9 cellular contexts compared by ENCODE assay signal in the genomic region with DNA sequence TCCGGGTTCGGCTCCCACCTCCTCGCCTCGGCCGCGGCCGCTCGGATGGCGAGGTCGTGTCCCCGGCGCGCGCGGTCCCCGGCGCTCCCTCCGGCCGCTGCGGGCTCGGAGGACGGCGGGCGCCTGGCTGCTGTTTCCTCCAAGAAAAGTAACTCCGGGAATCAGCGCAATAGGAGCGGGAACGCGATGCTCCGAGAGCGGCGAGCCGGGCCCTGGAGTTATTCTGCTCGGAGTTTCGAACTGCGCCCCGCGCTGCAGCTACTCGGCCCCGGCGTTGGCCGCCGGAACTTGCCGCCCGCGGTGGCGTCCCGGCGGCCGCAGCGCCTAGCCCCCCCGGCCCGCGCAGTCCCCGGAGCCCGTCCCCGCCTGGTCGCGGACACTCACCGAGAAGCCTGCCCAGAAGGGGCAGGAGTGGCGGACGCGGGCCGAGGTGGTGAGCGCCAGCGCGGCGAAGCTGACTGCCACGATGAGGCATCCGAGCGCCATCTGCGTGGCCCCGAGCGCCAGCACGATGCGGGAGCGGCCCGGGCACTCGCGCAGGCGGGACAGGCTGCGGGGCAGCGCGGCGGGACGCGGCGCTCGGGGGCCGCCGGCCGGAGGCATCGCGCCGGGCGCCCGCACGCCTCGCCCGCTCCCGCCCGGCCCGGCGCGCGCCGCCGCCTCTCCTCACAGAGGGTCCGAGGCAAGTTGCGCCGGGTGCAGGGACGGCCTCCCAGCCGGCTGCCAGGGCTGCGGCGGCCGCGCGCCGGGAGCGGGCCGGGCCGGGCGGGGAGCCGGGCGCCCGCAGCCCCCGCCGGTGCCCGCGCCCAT.
A peak's percentile ranks its signal among the peaks of the same experiment; 100 is the strongest.
DNase-seq lines count a peak whose midpoint lies in the region; ATAC-seq and TF ChIP-seq lines count a peak whose summit lies in the region.
"Had no signal": no experiment of that assay in that cellular context is flagged by ENCODE, and none has a peak within 500 bp of the region (broad histone marks: within the 10 kb centered on the region; RNA-seq: fewer than 3 reads in every experiment).

No MANE protein-coding gene starts in this region.

- POLR2A ChIA-PET in AG04449 (lab: Yijun Ruan, JAX): no interaction called here

- H3K4me1 Mint-ChIP-seq in natural killer cell: peaks cover 0 to 7% of the 10 kb centered on the region in 2 donors
- no peaks in the 10 kb centered on the region for H3K4me1 Mint-ChIP-seq in stimulated activated memory B cell treated with anti-CD40 and anti-IgM and Interleukin-4, amounts not matched to agents 10 μg/mL and 1 μg/mL and 100 μg/mL, for 72 hours

- H3K4me3 ChIP-seq in AG04449 (ENCODE audit: low read depth, low read length): peak overlapping the region; percentile 57
- peak overlapping the region; percentile 11 for H3K4me3 ChIP-seq in epithelial cell of esophagus (ENCODE audit: low read length)
- peak overlapping the region; percentile 9 for H3K4me3 ChIP-seq in mucosa of descending colon
- H3K4me3 ChIP-seq: K562 had no signal

- peaks cover 6% of the 10 kb centered on the region for H3K36me3 Mint-ChIP-seq in natural killer cell
- H3K36me3 Mint-ChIP-seq in stimulated activated memory B cell treated with anti-CD40 and anti-IgM and Interleukin-4, amounts not matched to agents 10 μg/mL and 1 μg/mL and 100 μg/mL, for 72 hours: no peaks in the 10 kb centered on the region

- H3K27me3 Mint-ChIP-seq in natural killer cell (ENCODE audit: low read depth in 2 of 2): peaks cover 50 to 67% of the 10 kb centered on the region in 2 donors
- H3K27me3 Mint-ChIP-seq in stimulated activated memory B cell treated with anti-CD40 and anti-IgM and Interleukin-4, amounts not matched to agents 10 μg/mL and 1 μg/mL and 100 μg/mL, for 72 hours: peaks cover 63% of the 10 kb centered on the region

- DNase-seq in AG04449 (ENCODE audit: low read depth, low spot score) (no peak), HuH-7.5 (ENCODE audit: low spot score) (peak; percentile 29), epithelial cell of esophagus (ENCODE audit: low read depth) (peak; percentile 17), mucosa of descending colon (peak in 2 of 3 donors; percentile 28 to 60), natural killer cell (no peak), inferior parietal cortex (ENCODE audit: extremely low spot score) (no peak)

- no peaks in the 10 kb centered on the region for H3K9me3 ChIP-seq in mucosa of descending colon

- TF ChIP-seq CTCF in AG04449 (IDR thresholded peaks at IDR 0.05; ENCODE audit: insufficient read depth, low read length, missing control alignments) (no peak), epithelial cell of esophagus (IDR thresholded peaks at IDR 0.05; ENCODE audit: insufficient read depth, low read depth, low read length, missing control alignments) (no peak), mucosa of descending colon (IDR thresholded peaks at IDR 0.05) (no peak), natural killer cell (IDR thresholded peaks at IDR 0.05) (no peak)

- intact Hi-C loops in mucosa of descending colon (cut with DNase I, micrococcal nuclease): no loop called here
- intact Hi-C loops in natural killer cell (cut with micrococcal nuclease): no loop called here

- H3K4me3 Mint-ChIP-seq in natural killer cell: no peak overlapping the region
- no peak overlapping the region for H3K4me3 Mint-ChIP-seq in stimulated activated memory B cell treated with anti-CD40 and anti-IgM and Interleukin-4, amounts not matched to agents 10 μg/mL and 1 μg/mL and 100 μg/mL, for 72 hours

- peak; percentile 28 for ATAC-seq in mucosa of descending colon
- ATAC-seq in natural killer cell: no peak
- ATAC-seq in GM18909 (IDR thresholded peaks at IDR 0.05; ENCODE audit: poor library complexity, unreplicated experiment): no peak
- ATAC-seq in stimulated activated memory B cell treated with anti-CD40 and anti-IgM and Interleukin-4, amounts not matched to agents 10 μg/mL and 1 μg/mL and 100 μg/mL, for 72 hours: no peak
- ATAC-seq: K562 had no signal

- no peak overlapping the region for H3K27ac Mint-ChIP-seq in natural killer cell
- H3K27ac Mint-ChIP-seq in stimulated activated memory B cell treated with anti-CD40 and anti-IgM and Interleukin-4, amounts not matched to agents 10 μg/mL and 1 μg/mL and 100 μg/mL, for 72 hours: no peak overlapping the region

- no peaks in the 10 kb centered on the region for H3K9me3 Mint-ChIP-seq in natural killer cell
- H3K9me3 Mint-ChIP-seq in stimulated activated memory B cell treated with anti-CD40 and anti-IgM and Interleukin-4, amounts not matched to agents 10 μg/mL and 1 μg/mL and 100 μg/mL, for 72 hours: peaks cover 10% of the 10 kb centered on the region

- no peaks in the 10 kb centered on the region for H3K36me3 ChIP-seq in mucosa of descending colon (ENCODE audit: low read depth)

- H3K4me1 ChIP-seq in mucosa of descending colon (ENCODE audit: low read depth): peaks cover 9% of the 10 kb centered on the region

- CTCF ChIA-PET in AG04449 (lab: Yijun Ruan, JAX): interaction anchor here (1.5 kb wide), 1 partner anchor 10 kb away, joined by 4 read pairs; no protein-coding TSS in a partner anchor

Comparison
In these comparisons a context has a peak if more than half of its experiments do, and no peak if none do; other contexts are left out.
1. DNase-seq: peak in HuH-7.5 (single experiment), epithelial cell of esophagus (single experiment) and mucosa of descending colon (2 of 3); none in AG04449 (single experiment), natural killer cell (single experiment) and inferior parietal cortex (single experiment).
2. Peak in every context shown above with its lines, with median percentiles within 50 percentile points of each other: H3K4me3 ChIP-seq.